In genomic region chr15:70508561-70509281, GRCh38 we compare ENCODE assay signal across 7 cellular contexts.
DNase-seq lines count a peak whose midpoint lies in the region; ATAC-seq and TF ChIP-seq lines count a peak whose summit lies in the region.

No MANE protein-coding gene starts in this region.

- H3K4me3 ChIP-seq in HEK293 (ENCODE audit: low read depth, low read length): no peak overlapping the region
- no peak overlapping the region for H3K4me3 ChIP-seq in SJCRH30
- no peak overlapping the region for H3K4me3 ChIP-seq in epithelial cell of proximal tubule (ENCODE audit: low read depth, low read length)
- H3K4me3 ChIP-seq in lower leg skin (ENCODE audit: low read depth, poor library complexity, severe bottlenecking): no peak overlapping the region

- TF ChIP-seq CTCF in HEK293 (tag by site-specific recombination; IDR thresholded peaks at IDR 0.05): peak; percentile 30; the same call in 1 of the 2 replicates
- TF ChIP-seq CTCF in epithelial cell of proximal tubule (conservative IDR thresholded peaks at IDR 0.05; ENCODE audit: low read depth, low read length): peak; percentile 4
- no peak for TF ChIP-seq CTCF in lower leg skin (IDR thresholded peaks at IDR 0.05)

- peak; percentile 82 to 85 for DNase-seq in SJCRH30
- DNase-seq in epithelial cell of proximal tubule (ENCODE audit: low read depth): peak; percentile 84
- peak; percentile 23 for DNase-seq in stimulated activated CD4-positive, alpha-beta T cell treated with anti-CD3 and anti-CD28 coated beads, Interleukin-2, amount 100 ng/mL, for 4 hours (ENCODE audit: low read depth)
- DNase-seq in lower leg skin (ENCODE audit: low spot score in 2 of 2): no peak
- no peak for DNase-seq in ecto neural progenitor cell (ENCODE audit: low spot score)

- POLR2A ChIA-PET in HEK293 (lab: Yijun Ruan, JAX): interaction anchor here (0.5 to 5.8 kb wide), 16 partner anchors 13 to 787 kb away, joined by 3 to 43 read pairs (median 4); partner anchors contain the start of gene TLE3

- TF ChIP-seq POLR2A in lower leg skin (IDR thresholded peaks at IDR 0.05): no peak

- no peaks in the 10 kb centered on the region for H3K27me3 ChIP-seq in SJCRH30

- H3K36me3 ChIP-seq in HEK293 (ENCODE audit: control insufficient read depth in 2 of 2, insufficient read depth in 1 of 2, low read length in 2 of 2) (no peaks in the 10 kb centered on the region), SJCRH30 (no peaks in the 10 kb centered on the region)

- H3K4me1 ChIP-seq in HEK293 (ENCODE audit: control insufficient read depth, insufficient read depth, low read length): peaks cover 47% of the 10 kb centered on the region
- H3K4me1 ChIP-seq in SJCRH30: peaks cover 35% of the 10 kb centered on the region

- H3K9me3 ChIP-seq in HEK293 (ENCODE audit: control insufficient read depth, insufficient read depth, low read depth, low read length): no peaks in the 10 kb centered on the region
- peaks cover 13% of the 10 kb centered on the region for H3K9me3 ChIP-seq in SJCRH30 (replicated peaks)

- H3K27ac ChIP-seq in HEK293 (ENCODE audit: extremely low read depth, low read depth, low read length): peak overlapping the region; percentile 66
- no peak overlapping the region for H3K27ac ChIP-seq in SJCRH30

- CTCF ChIA-PET in HEK293 (lab: Yijun Ruan, JAX): interaction anchor here (0.6 to 18.0 kb wide), 18 partner anchors 9 to 1031 kb away, joined by 3 to 181 read pairs (median 4); no protein-coding TSS in a partner anchor

- WGBS in lower leg skin, 2 donors: 60 to 65% methylated on average over 5 of the region's 5 CpGs

- intact Hi-C loops in lower leg skin (cut with DNase I; ENCODE audit: low total_unique reads): no loop called here

- ATAC-seq in HG02938 (IDR thresholded peaks at IDR 0.05; ENCODE audit: unreplicated experiment): no peak

TF ChIP-seq in HEK293, 187 proteins besides CTCF, POLR2A, EP300 and RAD21 (continues in another document):
- peak; percentile 53 for TF ChIP-seq ZBTB11 (tag by site-specific recombination; conservative IDR thresholded peaks at IDR 0.05; ENCODE audit: low read depth)
- TF ChIP-seq WT1 (tag by site-specific recombination; IDR thresholded peaks at IDR 0.05): peak; percentile 78
- TF ChIP-seq ZNF670 (tag by site-specific recombination; IDR thresholded peaks at IDR 0.05; ENCODE audit: low read depth): no peak
- no peak for TF ChIP-seq ZNF768 (tag by site-specific recombination; IDR thresholded peaks at IDR 0.05)
- TF ChIP-seq KLF17 (tag by site-specific recombination; IDR thresholded peaks at IDR 0.05): peak; percentile 87
- TF ChIP-seq ZNF76 (tag by site-specific recombination; IDR thresholded peaks at IDR 0.05; ENCODE audit: borderline replicate concordance, low read depth): no peak
- TF ChIP-seq ZNF514 (tag by site-specific recombination; IDR thresholded peaks at IDR 0.05): no peak
- TF ChIP-seq ZNF747 (tag by site-specific recombination; IDR thresholded peaks at IDR 0.05): no peak
- no peak for TF ChIP-seq ZNF704 (tag by site-specific recombination; IDR thresholded peaks at IDR 0.05)
- no peak for TF ChIP-seq SCRT1 (tag by site-specific recombination; IDR thresholded peaks at IDR 0.05; ENCODE audit: borderline replicate concordance)
- TF ChIP-seq ZSCAN18 (tag by site-specific recombination; IDR thresholded peaks at IDR 0.05): no peak
- TF ChIP-seq ZNF366 (tag by site-specific recombination; conservative IDR thresholded peaks at IDR 0.05): peak; percentile 62
- no peak for TF ChIP-seq ZNF18 (tag by site-specific recombination; IDR thresholded peaks at IDR 0.05)
- TF ChIP-seq OVOL3 (tag by site-specific recombination; IDR thresholded peaks at IDR 0.05): no peak
- TF ChIP-seq ZNF324 (tag by site-specific recombination; IDR thresholded peaks at IDR 0.05): peak; percentile 90
- no peak for TF ChIP-seq ZNF830 (tag by site-specific recombination; IDR thresholded peaks at IDR 0.05; ENCODE audit: low read depth)
- no peak for TF ChIP-seq ZNF433 (tag by site-specific recombination; IDR thresholded peaks at IDR 0.05; ENCODE audit: low read depth)
- no peak for TF ChIP-seq ZNF521 (tag by site-specific recombination; IDR thresholded peaks at IDR 0.05)
- TF ChIP-seq YY1 (tag by site-specific recombination; IDR thresholded peaks at IDR 0.05): no peak
- no peak for TF ChIP-seq ZNF404 (tag by site-specific recombination; IDR thresholded peaks at IDR 0.05)
- peak; percentile 37; the same call in 1 of the 2 replicates for TF ChIP-seq ZNF623 (tag by site-specific recombination; IDR thresholded peaks at IDR 0.05)
- no peak for TF ChIP-seq ZNF596 (tag by site-specific recombination; IDR thresholded peaks at IDR 0.05)
- TF ChIP-seq ZNF140 (tag by site-specific recombination; IDR thresholded peaks at IDR 0.05): no peak
- no peak for TF ChIP-seq KLF9 (tag by site-specific recombination; IDR thresholded peaks at IDR 0.05; ENCODE audit: low read depth)
- TF ChIP-seq ZNF341 (tag by site-specific recombination; IDR thresholded peaks at IDR 0.05; ENCODE audit: low read depth): no peak
- TF ChIP-seq ZNF707 (tag by site-specific recombination; IDR thresholded peaks at IDR 0.05): no peak
- TF ChIP-seq ZNF624 (tag by site-specific recombination; IDR thresholded peaks at IDR 0.05): no peak
- TF ChIP-seq ZNF16 (tag by site-specific recombination; IDR thresholded peaks at IDR 0.05; ENCODE audit: low read depth): no peak
- no peak for TF ChIP-seq SALL2 (tag by site-specific recombination; IDR thresholded peaks at IDR 0.05; ENCODE audit: borderline replicate concordance)

Comparison
In these comparisons a context has a peak if more than half of its experiments do, and no peak if none do; other contexts are left out.
1. CTCF ChIP-seq: peak in HEK293 (single experiment) and epithelial cell of proximal tubule (single experiment); none in lower leg skin (0 of 3).
2. DNase-seq: peak in SJCRH30 (2 of 2), epithelial cell of proximal tubule (single experiment) and stimulated activated CD4-positive, alpha-beta T cell treated with anti-CD3 and anti-CD28 coated beads, Interleukin-2, amount 100 ng/mL, for 4 hours (single experiment); none in lower leg skin (0 of 2) and ecto neural progenitor cell (single experiment).